1 cellular context compared by ENCODE assay signal in the genomic region with DNA sequence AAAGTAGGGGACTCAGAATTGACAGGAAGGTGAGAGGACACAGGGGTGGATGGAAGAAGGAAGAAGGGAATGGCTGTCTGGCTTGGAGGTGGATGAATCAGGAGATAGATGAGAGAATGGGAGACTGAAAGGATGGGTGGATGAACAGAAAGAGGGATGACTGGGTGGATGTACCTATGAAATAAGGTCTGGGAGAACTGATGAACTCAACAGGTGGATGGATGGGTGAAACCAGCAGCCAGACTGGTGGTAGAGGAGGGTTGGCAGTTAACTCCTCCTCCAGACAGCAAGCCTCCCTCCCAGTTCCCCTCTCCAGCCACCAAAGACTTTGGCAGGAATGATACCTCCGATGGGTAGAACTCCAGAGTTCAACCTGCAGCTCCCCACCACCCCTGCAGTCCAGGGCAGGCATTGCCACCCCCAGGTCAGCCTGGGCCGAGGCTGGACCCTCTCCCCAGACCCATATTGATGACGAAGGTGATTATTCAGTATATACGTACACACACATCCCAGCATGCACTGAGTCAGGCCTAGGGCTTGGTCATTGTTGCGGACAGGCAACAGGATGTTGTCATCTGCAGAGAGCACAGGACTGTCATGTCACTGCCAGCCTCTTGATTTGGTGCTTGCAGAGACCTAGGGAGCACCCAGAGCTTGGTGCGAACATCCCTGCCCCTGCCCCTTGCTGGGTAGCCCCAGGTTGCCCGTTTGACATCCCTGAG.
TF ChIP-seq lines count a peak whose summit lies in the region.

No MANE protein-coding gene starts in this region.

TF ChIP-seq in K562, 482 proteins besides CTCF, POLR2A, EP300 and RAD21:
- TF ChIP-seq CREM (IDR thresholded peaks at IDR 0.05; ENCODE audit: low read depth) (0 out of 2 replicates have a peak, but pooled peaks have one; percentile 21), ZKSCAN1 (IDR thresholded peaks at IDR 0.05; ENCODE audit: low read depth, low read length) (no peak)
